Comparison of ENCODE assay signal across 1 cellular context in genomic region chr2:200797242-200797770, GRCh38.
TF ChIP-seq lines count a peak whose summit lies in the region.

No MANE protein-coding gene starts in this region.

TF ChIP-seq in GM23338, 12 proteins besides CTCF, POLR2A, EP300 and RAD21 (continued from another document):
- no peak for TF ChIP-seq ZNF462 (CRISPR knock-in tag; IDR thresholded peaks at IDR 0.05)
- TF ChIP-seq NANOG (IDR thresholded peaks at IDR 0.05; ENCODE audit: borderline replicate concordance) = no peak
- no peak for TF ChIP-seq ZNF331 (CRISPR knock-in tag; IDR thresholded peaks at IDR 0.05; ENCODE audit: low read depth)
